ENCODE assay signal across 1 cellular context in the genomic region with DNA sequence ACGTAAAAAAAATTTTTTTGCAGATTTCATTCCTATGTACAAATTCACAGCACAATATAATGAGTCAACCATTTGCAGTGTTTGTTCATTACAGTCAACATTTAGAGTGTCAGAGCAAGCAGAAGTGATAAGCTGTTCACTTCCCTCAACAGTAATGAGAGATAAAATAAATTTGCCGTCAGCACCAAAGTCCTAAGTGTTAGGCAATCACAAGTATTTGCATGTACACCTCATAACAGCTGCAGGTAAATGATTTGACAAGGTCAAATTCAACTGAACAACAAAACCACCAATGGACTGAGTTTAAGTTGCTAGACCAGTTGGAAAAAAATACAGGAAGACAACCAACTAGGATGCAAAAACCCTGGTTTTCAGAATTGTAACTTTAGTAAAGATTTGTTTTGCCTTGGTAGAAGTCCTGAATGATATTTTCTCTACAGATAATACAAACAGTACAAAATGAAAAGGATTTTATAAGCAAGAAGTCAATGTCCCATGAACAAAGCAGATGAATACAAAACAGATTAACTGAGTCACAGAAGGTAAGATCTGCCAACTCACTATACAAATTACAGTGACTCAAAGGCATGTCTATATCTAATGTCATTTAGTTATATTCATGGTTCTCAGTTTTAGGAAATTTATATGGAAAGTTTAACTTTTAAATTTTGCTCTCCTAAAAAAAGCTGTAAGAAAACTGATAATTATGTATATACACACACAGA.
TF ChIP-seq lines count a peak whose summit lies in the region.

No MANE protein-coding gene starts in this region.

TF ChIP-seq in liver, 16 proteins besides CTCF, POLR2A, EP300 and RAD21 (continued from another document):
- TF ChIP-seq, protein P1, sequence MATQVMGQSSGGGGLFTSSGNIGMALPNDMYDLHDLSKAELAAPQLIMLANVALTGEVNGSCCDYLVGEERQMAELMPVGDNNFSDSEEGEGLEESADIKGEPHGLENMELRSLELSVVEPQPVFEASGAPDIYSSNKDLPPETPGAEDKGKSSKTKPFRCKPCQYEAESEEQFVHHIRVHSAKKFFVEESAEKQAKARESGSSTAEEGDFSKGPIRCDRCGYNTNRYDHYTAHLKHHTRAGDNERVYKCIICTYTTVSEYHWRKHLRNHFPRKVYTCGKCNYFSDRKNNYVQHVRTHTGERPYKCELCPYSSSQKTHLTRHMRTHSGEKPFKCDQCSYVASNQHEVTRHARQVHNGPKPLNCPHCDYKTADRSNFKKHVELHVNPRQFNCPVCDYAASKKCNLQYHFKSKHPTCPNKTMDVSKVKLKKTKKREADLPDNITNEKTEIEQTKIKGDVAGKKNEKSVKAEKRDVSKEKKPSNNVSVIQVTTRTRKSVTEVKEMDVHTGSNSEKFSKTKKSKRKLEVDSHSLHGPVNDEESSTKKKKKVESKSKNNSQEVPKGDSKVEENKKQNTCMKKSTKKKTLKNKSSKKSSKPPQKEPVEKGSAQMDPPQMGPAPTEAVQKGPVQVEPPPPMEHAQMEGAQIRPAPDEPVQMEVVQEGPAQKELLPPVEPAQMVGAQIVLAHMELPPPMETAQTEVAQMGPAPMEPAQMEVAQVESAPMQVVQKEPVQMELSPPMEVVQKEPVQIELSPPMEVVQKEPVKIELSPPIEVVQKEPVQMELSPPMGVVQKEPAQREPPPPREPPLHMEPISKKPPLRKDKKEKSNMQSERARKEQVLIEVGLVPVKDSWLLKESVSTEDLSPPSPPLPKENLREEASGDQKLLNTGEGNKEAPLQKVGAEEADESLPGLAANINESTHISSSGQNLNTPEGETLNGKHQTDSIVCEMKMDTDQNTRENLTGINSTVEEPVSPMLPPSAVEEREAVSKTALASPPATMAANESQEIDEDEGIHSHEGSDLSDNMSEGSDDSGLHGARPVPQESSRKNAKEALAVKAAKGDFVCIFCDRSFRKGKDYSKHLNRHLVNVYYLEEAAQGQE (IDR thresholded peaks at IDR 0.05) = peak; percentile 80
- TF ChIP-seq YY1 (IDR thresholded peaks at IDR 0.05) (peak; percentile 81), FOXA1 (IDR thresholded peaks at IDR 0.05) (peak; percentile 34), EGR1 (IDR thresholded peaks at IDR 0.05; ENCODE audit: low read depth in 2 of 2) (peak in 1 of 2 donors; percentile 44), NR2F2 (IDR thresholded peaks at IDR 0.05) (no peak), TAF1 (conservative IDR thresholded peaks at IDR 0.05) (no peak), FOXA2 (IDR thresholded peaks at IDR 0.05) (peak; percentile 64), JUND (IDR thresholded peaks at IDR 0.05) (peak; percentile 53 to 78)
